Comparison of ENCODE assay signal across 8 cellular contexts in genomic region chr17:74738051-74738996, GRCh38. TPM values are rescaled to one million over a fixed set of nuclear protein-coding genes. Genes with fewer than 3 reads are reported as not detected.
A peak's percentile ranks its signal among the peaks of the same experiment; 100 is the strongest.
DNase-seq lines count a peak whose midpoint lies in the region; ATAC-seq and TF ChIP-seq lines count a peak whose summit lies in the region.

No MANE protein-coding gene starts in this region.

- H2BK5ac ChIP-seq in mesendoderm (ENCODE audit: low read length), result no peak overlapping the region

- H3K4ac ChIP-seq in mesendoderm (ENCODE audit: low read depth, low read length), result no peak overlapping the region

- H2AK5ac ChIP-seq in mesendoderm (ENCODE audit: low read length), result no peak overlapping the region

- no peak overlapping the region for H3K18ac ChIP-seq in mesendoderm (ENCODE audit: low read length)

- intact Hi-C loops in tibial artery (cut with DNase I; ENCODE audit: low total_unique reads), result no loop called here

- no peak overlapping the region for H3K4me3 ChIP-seq in mesendoderm (ENCODE audit: low read length)
- peak overlapping the region; percentile 71 for H3K4me3 ChIP-seq in thymus (ENCODE audit: low read length)
- no peak overlapping the region for H3K4me3 ChIP-seq in tibial artery

- peak overlapping the region; percentile 82 for H3K56ac ChIP-seq in mesendoderm (ENCODE audit: low read length)

- no CpG with 5 or more reads among the region's 16 CpGs for WGBS in mesendoderm (ENCODE audit: extremely low coverage, insufficient coverage, low lambda C conversion rate)
- 8% methylated on average over 16 of the region's 16 CpGs for WGBS in thymus

- peak; percentile 44 for ATAC-seq in HG02588 (IDR thresholded peaks at IDR 0.05; ENCODE audit: unreplicated experiment)

- H3K9me3 ChIP-seq in thymus (ENCODE audit: control insufficient read depth) (no peaks in the 10 kb centered on the region), tibial artery (no peaks in the 10 kb centered on the region)

- no peaks in the 10 kb centered on the region for H3K79me2 ChIP-seq in mesendoderm (ENCODE audit: control insufficient read depth, insufficient read depth, low read length)

- H4K8ac ChIP-seq in mesendoderm (ENCODE audit: low read depth, low read length), result no peak overlapping the region

- no peaks in the 10 kb centered on the region for H3K36me3 ChIP-seq in mesendoderm (ENCODE audit: control insufficient read depth, insufficient read depth, low read length)
- no peaks in the 10 kb centered on the region for H3K36me3 ChIP-seq in thymus (ENCODE audit: control insufficient read depth, insufficient read depth)
- H3K36me3 ChIP-seq in tibial artery, result no peaks in the 10 kb centered on the region

- H2BK120ac ChIP-seq in mesendoderm (ENCODE audit: low read depth, low read length), result no peak overlapping the region

- no peak overlapping the region for H3K27ac ChIP-seq in mesendoderm (ENCODE audit: low read depth, low read length)
- H3K27ac ChIP-seq in thymus (ENCODE audit: low read depth), result peak overlapping the region; percentile 93
- H3K27ac ChIP-seq in tibial artery, result no peak overlapping the region

- peak; percentile 89 for DNase-seq in GM10266 (ENCODE audit: extremely low spot score)
- DNase-seq in SHP77 treated with DMSO at 0.1 percent for 48 hours (lab: John Stamatoyannopoulos, UW), result peak; percentile 47
- DNase-seq in activated naive CD4-positive, alpha-beta T cell treated with Interleukin-2 at 50 U/mL for 16 hours, result peak; percentile 77
- DNase-seq in mesendoderm, result no peak
- no peak for DNase-seq in NCI-H2029 treated with DMSO at 0.1 percent for 48 hours (lab: John Stamatoyannopoulos, UW)
- no peak for DNase-seq in tibial artery

- peak overlapping the region; percentile 51 for H3K4me2 ChIP-seq in mesendoderm (ENCODE audit: low read length)

- H4K5ac ChIP-seq in mesendoderm (ENCODE audit: low read length), result no peak overlapping the region

- H3K4me1 ChIP-seq in mesendoderm (ENCODE audit: control insufficient read depth, low read depth, low read length), result peaks cover 3% of the 10 kb centered on the region
- H3K4me1 ChIP-seq in thymus (ENCODE audit: control insufficient read depth, insufficient read depth, low read length), result peaks cover 35% of the 10 kb centered on the region
- H3K4me1 ChIP-seq in tibial artery, result peaks cover 0 to 25% (median 20%) of the 10 kb centered on the region in 4 donors

- no peaks in the 10 kb centered on the region for H3K79me1 ChIP-seq in mesendoderm (ENCODE audit: low read length)

- H2BK15ac ChIP-seq in mesendoderm (replicated peaks; ENCODE audit: low read depth), result no peak overlapping the region

- H3K27me3 ChIP-seq in mesendoderm (ENCODE audit: insufficient read depth, low read length, poor library complexity), result no peaks in the 10 kb centered on the region
- no peaks in the 10 kb centered on the region for H3K27me3 ChIP-seq in thymus (ENCODE audit: control insufficient read depth, insufficient read depth)
- peaks cover 0 to 86% of the 10 kb centered on the region in 2 donors for H3K27me3 ChIP-seq in tibial artery

- peak overlapping the region; percentile 57 for H3K9ac ChIP-seq in mesendoderm (ENCODE audit: low read length)

- TF ChIP-seq CTCF in GM10266 (IDR thresholded peaks at IDR 0.05; ENCODE audit: control insufficient read depth, insufficient read depth, low read depth, missing control alignments), result no peak
- TF ChIP-seq CTCF in tibial artery (IDR thresholded peaks at IDR 0.05), result no peak

- no peak overlapping the region for H3K23ac ChIP-seq in mesendoderm (ENCODE audit: low read length)

RNA-seq across cellular contexts. Expression of gene RAB37, which starts 1.3 kb away (rescaled TPM):
- 1.2 TPM for polyA plus RNA-seq in mesendoderm (2013, experiment 1 of 2)
- 0.94 TPM for polyA plus RNA-seq in mesendoderm (2013, experiment 2 of 2)
- 29.3 TPM for polyA plus RNA-seq in thymus

RNA-seq across cellular contexts. Expression of gene NHERF1, which starts 10.1 kb away (rescaled TPM):
- polyA plus RNA-seq in mesendoderm (2013, experiment 1 of 2), result 141 TPM
- 147 TPM for polyA plus RNA-seq in mesendoderm (2013, experiment 2 of 2)
- 56.6 TPM for polyA plus RNA-seq in thymus

RNA-seq across cellular contexts. Expression of gene CD300LF, which starts 25.6 kb away (rescaled TPM):
- not detected for polyA plus RNA-seq in mesendoderm (2013, experiment 1 of 2)
- polyA plus RNA-seq in mesendoderm (2013, experiment 2 of 2), result not detected
- polyA plus RNA-seq in thymus, result 6.0 TPM

RNA-seq across cellular contexts. Expression of gene NAT9, which starts 37.8 kb away (rescaled TPM):
- polyA plus RNA-seq in mesendoderm (2013, experiment 1 of 2), result 13.4 TPM
- 13.7 TPM for polyA plus RNA-seq in mesendoderm (2013, experiment 2 of 2)
- 31.1 TPM for polyA plus RNA-seq in thymus

Comparison
In these comparisons a context has a peak if more than half of its experiments do, and no peak if none do; other contexts are left out.
1. DNase-seq: peak in GM10266 (single experiment), SHP77 treated with DMSO at 0.1 percent for 48 hours (single experiment) and activated naive CD4-positive, alpha-beta T cell treated with Interleukin-2 at 50 U/mL for 16 hours (single experiment); none in mesendoderm (single experiment), NCI-H2029 treated with DMSO at 0.1 percent for 48 hours (single experiment) and tibial artery (0 of 2).